Comparison of ENCODE assay signal across 8 cellular contexts in genomic region chr19:45179063-45179847, GRCh38. TPM values are rescaled to one million over a fixed set of nuclear protein-coding genes. Genes with fewer than 3 reads are reported as not detected.
DNase-seq lines count a peak whose midpoint lies in the region; ATAC-seq and TF ChIP-seq lines count a peak whose summit lies in the region.

No MANE protein-coding gene starts in this region.

- no peaks in the 10 kb centered on the region for H3K9me3 Mint-ChIP-seq in chondrocyte (ENCODE audit: low read depth)

- DNase-seq in NCI-H2227 (lab: John Stamatoyannopoulos, UW; ENCODE audit: unreplicated experiment) (peak; percentile 36), NCI-H2227 treated with DMSO at 0.1 percent for 48 hours (lab: John Stamatoyannopoulos, UW) (no peak), T-helper 1 cell (peak in 3 of 5 donors; percentile 25 to 43 (median 35)), chondrocyte (ENCODE audit: low spot score) (no peak), lower lobe of right lung (peak; percentile 68), GDM1 (lab: John Stamatoyannopoulos, UW) (no peak), occipital lobe (lab: John Stamatoyannopoulos, UW) (no peak)

- peaks cover 4% of the 10 kb centered on the region for H3K36me3 Mint-ChIP-seq in chondrocyte (ENCODE audit: low read depth)

- H3K36me3 ChIP-seq in lower lobe of right lung (peaks cover 19% of the 10 kb centered on the region), subcutaneous abdominal adipose tissue (ENCODE audit: control insufficient read depth in 5 of 5, insufficient read depth in 5 of 5, low read length in 5 of 5) (peaks cover 0 to 9% (median 5%) of the 10 kb centered on the region in 5 donors)

- H3K4me1 Mint-ChIP-seq in chondrocyte (ENCODE audit: low read depth): peaks cover 33% of the 10 kb centered on the region

- no peaks in the 10 kb centered on the region for H3K9me3 ChIP-seq in lower lobe of right lung
- H3K9me3 ChIP-seq in subcutaneous abdominal adipose tissue (ENCODE audit: control insufficient read depth in 5 of 5, low read length in 5 of 5): no peaks in the 10 kb centered on the region

- H3K9ac ChIP-seq in subcutaneous abdominal adipose tissue (ENCODE audit: low read length in 5 of 5): peak overlapping the region; percentile 68 to 93 (median 79)

- ATAC-seq in lower lobe of right lung: peak; percentile 0 to 7

- H3K4me1 ChIP-seq in lower lobe of right lung: peaks cover 33% of the 10 kb centered on the region
- peaks cover 5 to 42% (median 36%) of the 10 kb centered on the region in 5 donors for H3K4me1 ChIP-seq in subcutaneous abdominal adipose tissue (ENCODE audit: control insufficient read depth in 5 of 5, insufficient read depth in 5 of 5, low read length in 5 of 5)

- H3K27ac ChIP-seq in lower lobe of right lung (peak overlapping the region; percentile 87), subcutaneous abdominal adipose tissue (ENCODE audit: low read depth, low read length) (peak overlapping the region; percentile 78)

- H3K27me3 ChIP-seq in lower lobe of right lung (ENCODE audit: low read depth) (no peaks in the 10 kb centered on the region), subcutaneous abdominal adipose tissue (ENCODE audit: control insufficient read depth in 5 of 5, insufficient read depth in 4 of 5, low read length in 5 of 5) (peaks cover 0 to 3% (median 0%) of the 10 kb centered on the region in 5 donors)

- H3K4me3 Mint-ChIP-seq in chondrocyte (ENCODE audit: unreplicated experiment): peak overlapping the region; percentile 92

- intact Hi-C loops in lower lobe of right lung (cut with DNase I): no loop called here

- H3K4me3 ChIP-seq in lower lobe of right lung: peak overlapping the region; percentile 85
- peak overlapping the region; percentile 85 to 99 (median 96) for H3K4me3 ChIP-seq in subcutaneous abdominal adipose tissue (ENCODE audit: low read depth in 1 of 5, low read length in 5 of 5)

- no peaks in the 10 kb centered on the region for H3K27me3 Mint-ChIP-seq in chondrocyte (ENCODE audit: low read depth)

- peak overlapping the region; percentile 99 for H3K27ac Mint-ChIP-seq in chondrocyte (ENCODE audit: unreplicated experiment)

- TF ChIP-seq CTCF in chondrocyte (IDR thresholded peaks at IDR 0.05) (no peak), lower lobe of right lung (IDR thresholded peaks at IDR 0.05) (no peak)

RNA-seq across cellular contexts. Expression of gene BLOC1S3, which starts 0.7 kb away (rescaled TPM):
- total RNA-seq in chondrocyte (15.1 to 21.0 TPM (median 17.6 TPM) in 3 replicates), lower lobe of right lung (15.9 TPM), occipital lobe (3.1 TPM)

RNA-seq across cellular contexts. Expression of gene TRAPPC6A, which starts 1.2 kb away (rescaled TPM):
- total RNA-seq in chondrocyte: 12.7 to 15.9 TPM (median 13.7 TPM) in 3 replicates
- 18.4 TPM for total RNA-seq in lower lobe of right lung
- 2.2 TPM for total RNA-seq in occipital lobe

RNA-seq across cellular contexts. Expression of gene NKPD1, which starts 18.5 kb away (rescaled TPM):
- total RNA-seq in chondrocyte: 0.10 to 0.13 TPM in 2 of 3 replicates, not detected in the other
- not detected for total RNA-seq in lower lobe of right lung
- 0.47 TPM for total RNA-seq in occipital lobe

Comparison
In these comparisons a context has a peak if more than half of its experiments do, and no peak if none do; other contexts are left out.
1. DNase-seq: peak in NCI-H2227 (single experiment), T-helper 1 cell (3 of 5) and lower lobe of right lung (single experiment); none in NCI-H2227 treated with DMSO at 0.1 percent for 48 hours (single experiment), chondrocyte (single experiment), GDM1 (single experiment) and occipital lobe (single experiment).